16 cellular contexts compared by ENCODE assay signal in genomic region chr2:136132840-136133570, GRCh38. TPM values are rescaled to one million over a fixed set of nuclear protein-coding genes. Genes with fewer than 3 reads are reported as not detected.
DNase-seq lines count a peak whose midpoint lies in the region; ATAC-seq and TF ChIP-seq lines count a peak whose summit lies in the region.
"Had no signal": no experiment of that assay in that cellular context is flagged by ENCODE, and none has a peak within 500 bp of the region (broad histone marks: within the 10 kb centered on the region; RNA-seq: fewer than 3 reads in every experiment).

No MANE protein-coding gene starts in this region.

- peaks cover 18% of the 10 kb centered on the region for H3K27me3 Mint-ChIP-seq in activated naive CD4-positive, alpha-beta T cell treated with anti-CD3 and anti-CD28 coated beads for 36 hours (ENCODE audit: low read depth)
- no peaks in the 10 kb centered on the region for H3K27me3 Mint-ChIP-seq in T-cell

- no peak overlapping the region for H3K4ac ChIP-seq in neuronal stem cell (ENCODE audit: low read length)

- no peak overlapping the region for H3K4me2 ChIP-seq in neuronal stem cell (ENCODE audit: insufficient read depth, low read length, poor library complexity, severe bottlenecking)

- H3K27me3 ChIP-seq in esophagus squamous epithelium, result peaks cover 0 to 2% (median 0%) of the 10 kb centered on the region in 4 donors
- no peaks in the 10 kb centered on the region for H3K27me3 ChIP-seq in upper lobe of right lung
- H3K27me3 ChIP-seq in neuronal stem cell (ENCODE audit: control insufficient read depth in 3 of 3, insufficient read depth in 3 of 3, low read depth in 1 of 3, low read length in 3 of 3), result peaks cover 0 to 24% (median 0%) of the 10 kb centered on the region in 3 experiments
- H3K27me3 ChIP-seq: breast epithelium, right atrium auricular region had no signal

- CTCF ChIA-PET in activated naive CD4-positive, alpha-beta T cell treated with anti-CD3 and anti-CD28 coated beads for 36 hours (lab: Charles Lee), result interaction anchor here (0.5 to 1.8 kb wide), 7 partner anchors 65 to 251 kb away, joined by 3 to 6 read pairs (median 4); no protein-coding TSS in a partner anchor
- CTCF ChIA-PET in T-cell (lab: Charles Lee), result interaction anchor here in 1 of 2 donors (0.9 kb wide), 1 partner anchor 19 kb away, joined by 3 read pairs; no protein-coding TSS in a partner anchor

- no peaks in the 10 kb centered on the region for H3K79me1 ChIP-seq in neuronal stem cell (ENCODE audit: low read depth, low read length)

- H3K36me3 Mint-ChIP-seq in activated naive CD4-positive, alpha-beta T cell treated with anti-CD3 and anti-CD28 coated beads for 36 hours (ENCODE audit: low read depth), result no peaks in the 10 kb centered on the region
- no peaks in the 10 kb centered on the region for H3K36me3 Mint-ChIP-seq in T-cell

- H4K8ac ChIP-seq in neuronal stem cell (ENCODE audit: low read depth, low read length), result no peak overlapping the region

- H3K14ac ChIP-seq in neuronal stem cell (ENCODE audit: low read length), result no peak overlapping the region

- no peak overlapping the region for H3K18ac ChIP-seq in neuronal stem cell (ENCODE audit: low read length)

- no peaks in the 10 kb centered on the region for H3K36me3 ChIP-seq in esophagus squamous epithelium
- no peaks in the 10 kb centered on the region for H3K36me3 ChIP-seq in upper lobe of right lung
- no peaks in the 10 kb centered on the region for H3K36me3 ChIP-seq in neuronal stem cell (replicated peaks in 1 of 2; ENCODE audit: control insufficient read depth in 2 of 2, insufficient read depth in 2 of 2, low read length in 2 of 2)
- H3K36me3 ChIP-seq: breast epithelium, right atrium auricular region had no signal

- H3K27ac Mint-ChIP-seq in activated naive CD4-positive, alpha-beta T cell treated with anti-CD3 and anti-CD28 coated beads for 36 hours, result peak overlapping the region; percentile 77
- peak overlapping the region; percentile 96 to 97 for H3K27ac Mint-ChIP-seq in T-cell

- no peak overlapping the region for H4K91ac ChIP-seq in neuronal stem cell (ENCODE audit: low read depth, low read length, poor library complexity)

- H2BK120ac ChIP-seq in neuronal stem cell (ENCODE audit: low read depth, low read length), result no peak overlapping the region

- WGBS in esophagus squamous epithelium, 2 donors, result 100% methylated on average over 1 of the region's 1 CpG; no CpG with 5 or more reads in 1 of the 2 donors
- WGBS in neuronal stem cell (ENCODE audit: extremely low coverage in 2 of 2, insufficient read length in 2 of 2, insufficient replicate concordance in 1 of 2), 2 donors, result no CpG with 5 or more reads among the region's 1 CpG

- peaks cover 97% of the 10 kb centered on the region for H3K4me1 Mint-ChIP-seq in activated naive CD4-positive, alpha-beta T cell treated with anti-CD3 and anti-CD28 coated beads for 36 hours (ENCODE audit: low read depth)
- peaks cover 99% of the 10 kb centered on the region in 3 donors for H3K4me1 Mint-ChIP-seq in T-cell

- H2BK15ac ChIP-seq in neuronal stem cell (ENCODE audit: low read length), result no peak overlapping the region

- H2AK5ac ChIP-seq in neuronal stem cell (ENCODE audit: low read depth, low read length), result no peak overlapping the region

- no peaks in the 10 kb centered on the region for H3K9me3 ChIP-seq in esophagus squamous epithelium
- H3K9me3 ChIP-seq in upper lobe of right lung, result no peaks in the 10 kb centered on the region
- no peaks in the 10 kb centered on the region for H3K9me3 ChIP-seq in neuronal stem cell (replicated peaks in 1 of 2; ENCODE audit: control insufficient read depth in 2 of 2, insufficient read depth in 1 of 2, low read depth in 1 of 2, low read length in 2 of 2)
- H3K9me3 ChIP-seq: breast epithelium, right atrium auricular region had no signal

- no peak for TF ChIP-seq CTCF in esophagus squamous epithelium (IDR thresholded peaks at IDR 0.05)
- TF ChIP-seq CTCF in upper lobe of right lung (IDR thresholded peaks at IDR 0.05), result no peak

- peak overlapping the region in 3 of 4 donors; percentile 16 to 81 (median 78) for H3K27ac ChIP-seq in esophagus squamous epithelium
- peak overlapping the region; percentile 34 for H3K27ac ChIP-seq in upper lobe of right lung
- H3K27ac ChIP-seq in neuronal stem cell (replicated peaks; ENCODE audit: low read length), result no peak overlapping the region
- H3K27ac ChIP-seq: right atrium auricular region had no signal

- H3K23ac ChIP-seq in neuronal stem cell (ENCODE audit: low read depth, low read length, poor library complexity), result no peak overlapping the region

- H2BK12ac ChIP-seq in neuronal stem cell (ENCODE audit: low read length), result no peak overlapping the region

- H3K4me3 ChIP-seq in esophagus squamous epithelium (peak overlapping the region in 1 of 4 donors; percentile 7), upper lobe of right lung (no peak overlapping the region), neuronal stem cell (ENCODE audit: low read length in 2 of 2) (no peak overlapping the region)
- H3K4me3 ChIP-seq: breast epithelium, right atrium auricular region had no signal

- no peak overlapping the region for H3K9ac ChIP-seq in neuronal stem cell (ENCODE audit: low read depth, low read length, poor library complexity)

- H3K4me3 Mint-ChIP-seq in activated naive CD4-positive, alpha-beta T cell treated with anti-CD3 and anti-CD28 coated beads for 36 hours, result peak overlapping the region; percentile 61
- peak overlapping the region; percentile 69 to 84 (median 80) for H3K4me3 Mint-ChIP-seq in T-cell
- H3K4me3 Mint-ChIP-seq: neural crest cell had no signal

- DNase-seq in activated naive CD4-positive, alpha-beta T cell treated with anti-CD3 and anti-CD28 coated beads for 36 hours, result peak; percentile 53
- no peak for DNase-seq in activated naive CD4-positive, alpha-beta T cell treated with Interleukin-2 at 50 U/mL for 16 hours
- DNase-seq in T-cell (peak in 1 of 34 experiments; percentile 18), esophagus squamous epithelium (lab: John Stamatoyannopoulos, UW) (no peak), upper lobe of right lung (no peak), neuronal stem cell (ENCODE audit: low spot score) (no peak), SIG-M5 (lab: John Stamatoyannopoulos, UW) (no peak)
- DNase-seq: foreskin fibroblast; NCI-H1105 treated with DMSO at 0.1 percent for 48 hours; stimulated activated CD4-positive, alpha-beta T cell treated with anti-CD3 and anti-CD28 coated beads, Interleukin-4, amount 100 ng/mL, for 1 hour had no signal

- intact Hi-C loops in activated naive CD4-positive, alpha-beta T cell treated with anti-CD3 and anti-CD28 coated beads for 36 hours (cut with micrococcal nuclease), result loop anchor here (1.0 to 5.0 kb wide), 13 partner anchors 15 to 1080 kb away; partner anchors contain the start of genes CXCR4, DARS1, R3HDM1 and RAB3GAP1
- intact Hi-C loops in esophagus squamous epithelium (cut with DNase I) (no loop called here), upper lobe of right lung (cut with DNase I) (no loop called here)

- no peak overlapping the region for H2BK5ac ChIP-seq in neuronal stem cell (ENCODE audit: low read length)

- TF ChIP-seq POLR2A in esophagus squamous epithelium (IDR thresholded peaks at IDR 0.05) (no peak), GM18505 (IDR thresholded peaks at IDR 0.05; ENCODE audit: borderline replicate concordance, extremely low read depth, insufficient read depth, insufficient read length) (no peak)

- POLR2A ChIA-PET in T-cell (lab: Charles Lee), result interaction anchor here (0.5 to 6.4 kb wide), 8 partner anchors 9 to 257 kb away, joined by 3 to 94 read pairs (median 8); partner anchors contain the start of genes CXCR4 (in 1 of the 2) and MCM6 (in 1 of the 2)

- no peak for ATAC-seq in T-cell (replicated peaks in 1 of 4)
- no peak for ATAC-seq in upper lobe of right lung
- ATAC-seq in GM18505 (IDR thresholded peaks at IDR 0.05; ENCODE audit: unreplicated experiment), result no peak
- ATAC-seq: HCT116 had no signal

- H3K4me1 ChIP-seq in esophagus squamous epithelium (peaks cover 0 to 21% (median 3%) of the 10 kb centered on the region in 3 donors), upper lobe of right lung (peaks cover 11% of the 10 kb centered on the region), neuronal stem cell (ENCODE audit: control insufficient read depth in 2 of 2, insufficient read depth in 1 of 2, low read depth in 1 of 2, low read length in 2 of 2) (peaks cover 6 to 9% of the 10 kb centered on the region in 2 donors)

- no peaks in the 10 kb centered on the region for H3K9me3 Mint-ChIP-seq in activated naive CD4-positive, alpha-beta T cell treated with anti-CD3 and anti-CD28 coated beads for 36 hours
- H3K9me3 Mint-ChIP-seq in T-cell, result peaks cover 0 to 7% (median 0%) of the 10 kb centered on the region in 3 donors
- H3K9me3 Mint-ChIP-seq: neural crest cell had no signal

- H2AFZ ChIP-seq in neuronal stem cell (ENCODE audit: low read length), result no peak overlapping the region

RNA-seq across cellular contexts. Expression of gene CXCR4, which starts 15.1 kb away (rescaled TPM):
- total RNA-seq in activated naive CD4-positive, alpha-beta T cell treated with anti-CD3 and anti-CD28 coated beads for 36 hours, result 10 to 100 TPM; 70.2 to 72.6 TPM
- total RNA-seq in T-cell (1,000 to 10,000 TPM in 2 of 5 donors, 100 to 1,000 TPM in 3; 274 to 1,514 (median 326) TPM), esophagus squamous epithelium (10 to 100 TPM in 2 of 4 donors, 1 to 10 TPM in 2; 5.7 to 28.6 (median 10.0) TPM), upper lobe of right lung (45.2 TPM)
- 20.1 TPM for polyA plus RNA-seq in neuronal stem cell (2013, experiment 1 of 2)
- 20.4 TPM for polyA plus RNA-seq in neuronal stem cell (2013, experiment 2 of 2)
- polyA plus RNA-seq: AG04450 had no signal
